8 cellular contexts compared by ENCODE assay signal in the genomic region with DNA sequence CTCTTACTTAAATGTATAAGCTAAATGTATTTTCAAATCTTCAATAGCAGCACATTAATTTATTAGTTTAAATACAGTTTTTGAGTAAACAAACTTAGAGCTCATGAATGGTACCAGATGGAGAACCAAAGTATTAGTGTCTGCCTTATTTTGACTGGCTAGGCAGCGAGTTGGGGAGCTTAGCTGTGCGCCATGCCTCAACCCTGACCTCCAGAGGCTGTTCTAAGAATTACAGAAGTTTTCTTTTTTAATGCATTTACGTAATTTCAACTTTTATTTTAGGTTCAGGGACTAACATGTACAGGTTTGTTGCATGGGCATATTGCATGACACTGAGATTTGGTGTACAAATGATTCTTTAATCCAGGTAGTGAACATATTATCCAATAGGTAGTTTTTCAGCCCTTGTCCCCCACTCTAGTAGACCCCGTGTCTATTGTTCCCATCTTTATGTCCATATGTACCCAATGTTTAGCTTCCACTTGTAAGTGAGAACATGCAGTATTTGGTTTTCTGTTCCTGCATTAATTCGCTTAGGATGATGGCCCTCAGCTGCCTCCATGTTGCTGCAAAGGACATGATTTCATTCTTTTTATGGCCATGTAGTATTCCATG.
DNase-seq lines count a peak whose midpoint lies in the region; ATAC-seq, FAIRE-seq and TF ChIP-seq lines count a peak whose summit lies in the region.

No MANE protein-coding gene starts in this region.

- H3K4me2 ChIP-seq in keratinocyte (ENCODE audit: control insufficient read depth, extremely low read depth, insufficient read depth, low read depth, low read length): no peak overlapping the region

- dilution Hi-C loops in keratinocyte (cut with MboI; ENCODE audit: extremely low pct_ligation_motif_present, low sequenced_read_pairs): no loop called here

- 35 to 44% (median 40%) methylated on average over 5 of the region's 5 CpGs for WGBS in spleen, 5 donors

- no peak overlapping the region for H3K9ac ChIP-seq in keratinocyte (ENCODE audit: control insufficient read depth, extremely low read depth, insufficient read depth, low read length)

- no peak for TF ChIP-seq POLR2A in spleen (IDR thresholded peaks at IDR 0.05)

- H3K4me3 ChIP-seq in keratinocyte (ENCODE audit: control insufficient read depth in 2 of 3, extremely low read depth in 1 of 3, insufficient read depth in 2 of 3, low read depth in 1 of 3, low read length in 3 of 3) (no peak overlapping the region), spleen (no peak overlapping the region)

- no peaks in the 10 kb centered on the region for H3K79me2 ChIP-seq in keratinocyte (ENCODE audit: control insufficient read depth, insufficient read depth, low read length)

- no peaks in the 10 kb centered on the region for H4K20me1 ChIP-seq in keratinocyte (ENCODE audit: control insufficient read depth, extremely low read depth, insufficient read depth, low read length)

- H3K27ac ChIP-seq in keratinocyte (ENCODE audit: control insufficient read depth, insufficient read depth, low read length) (no peak overlapping the region), spleen (no peak overlapping the region)

- H3K9me3 ChIP-seq in keratinocyte (ENCODE audit: control insufficient read depth, low read depth, low read length) (no peaks in the 10 kb centered on the region), spleen (no peaks in the 10 kb centered on the region)

- ATAC-seq in GM21576 (IDR thresholded peaks at IDR 0.05; ENCODE audit: unreplicated experiment): peak; percentile 91

- TF ChIP-seq CTCF in keratinocyte (optimal IDR thresholded peaks at IDR 0.05 in 1 of 3, IDR thresholded peaks at IDR 0.05 in 1 of 3, conservative IDR thresholded peaks at IDR 0.05 in 1 of 3; ENCODE audit: extremely low read depth in 1 of 3, insufficient read depth in 2 of 3, low read length in 3 of 3) (peak; percentile 55 to 74 (median 55)), spleen (IDR thresholded peaks at IDR 0.05 in 8 of 11, conservative IDR thresholded peaks at IDR 0.05 in 3 of 11) (peak in 5 of 11 experiments; percentile 7 to 43 (median 34))

- H3K36me3 ChIP-seq in keratinocyte (ENCODE audit: control insufficient read depth in 2 of 2, extremely low read depth in 1 of 2, insufficient read depth in 2 of 2, low read length in 2 of 2) (no peaks in the 10 kb centered on the region), spleen (no peaks in the 10 kb centered on the region)

- no peaks in the 10 kb centered on the region for H3K9me1 ChIP-seq in keratinocyte (ENCODE audit: control insufficient read depth, extremely low read depth, insufficient read depth, low read length)

- H3K4me1 ChIP-seq in keratinocyte (ENCODE audit: control insufficient read depth, extremely low read depth, insufficient read depth, low read length): no peaks in the 10 kb centered on the region
- H3K4me1 ChIP-seq in spleen: no peaks in the 10 kb centered on the region

- H3K27me3 ChIP-seq in keratinocyte (ENCODE audit: control insufficient read depth, extremely low read depth, insufficient read depth, low read length) (no peaks in the 10 kb centered on the region), spleen (replicated peaks in 1 of 7) (no peaks in the 10 kb centered on the region)

- no peak overlapping the region for H2AFZ ChIP-seq in keratinocyte (ENCODE audit: control insufficient read depth, low read length)

- intact Hi-C loops in spleen (cut with DNase I; ENCODE audit: low total_unique reads) (no loop called here), head of caudate nucleus (cut with DNase I) (no loop called here)

- no peak for FAIRE-seq in keratinocyte (lab: Jason Lieb, UNC)

- DNase-seq in NCI-H2107 treated with DMSO at 0.1 percent for 48 hours (lab: John Stamatoyannopoulos, UW; ENCODE audit: unreplicated experiment) (peak; percentile 8), NCI-H2107 (lab: John Stamatoyannopoulos, UW) (no peak), HT-29 (ENCODE audit: low spot score) (peak; percentile 57), SW480 (ENCODE audit: low spot score) (peak; percentile 45), keratinocyte (ENCODE audit: low read depth, low spot score) (no peak), spleen (no peak), head of caudate nucleus (no peak)

Comparison
In these comparisons a context has a peak if more than half of its experiments do, and no peak if none do; other contexts are left out.
1. DNase-seq: peak in NCI-H2107 treated with DMSO at 0.1 percent for 48 hours (single experiment), HT-29 (single experiment) and SW480 (single experiment); none in NCI-H2107 (single experiment), keratinocyte (single experiment), spleen (single experiment) and head of caudate nucleus (0 of 42).